Comparison of ENCODE assay signal across 8 cellular contexts in the genomic region with DNA sequence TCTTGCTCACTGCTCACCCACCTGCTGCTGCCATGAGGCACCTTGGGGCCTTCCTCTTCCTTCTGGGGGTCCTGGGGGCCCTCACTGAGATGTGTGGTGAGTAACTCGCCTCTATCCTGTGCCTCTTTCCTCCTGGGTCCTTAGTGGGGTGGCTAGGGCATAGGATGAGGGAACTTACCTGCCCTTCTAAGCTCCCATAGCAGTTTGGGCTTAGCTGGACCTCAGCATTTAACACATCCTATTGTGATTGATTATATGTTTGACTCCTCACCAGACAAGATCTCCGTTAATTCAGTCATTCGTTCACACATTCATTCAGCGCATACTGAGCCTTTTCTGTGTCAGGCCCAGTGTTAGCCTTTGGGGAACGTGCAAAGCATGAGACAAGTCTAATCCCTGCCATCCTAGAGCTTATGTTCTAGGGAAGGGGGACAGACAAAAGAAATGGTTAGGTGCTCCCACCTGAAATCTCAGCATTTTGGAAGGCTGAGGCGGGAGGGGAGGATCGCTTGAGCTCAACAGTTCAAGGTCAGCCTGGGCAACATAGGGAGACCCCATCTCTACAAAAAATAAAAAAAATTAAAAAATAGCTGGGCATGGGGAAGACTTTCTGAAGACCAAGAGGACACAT. TPM values are rescaled to one million over a fixed set of nuclear protein-coding genes. Genes with fewer than 3 reads are reported as not detected.
DNase-seq lines count a peak whose midpoint lies in the region; ATAC-seq and TF ChIP-seq lines count a peak whose summit lies in the region.

No MANE protein-coding gene starts in this region.

- no peaks in the 10 kb centered on the region for H3K36me3 ChIP-seq in CD8-positive, alpha-beta T cell (ENCODE audit: insufficient read depth, low read length)
- no peaks in the 10 kb centered on the region for H3K36me3 ChIP-seq in PC-3 (ENCODE audit: low read depth, low read length)

- H3K27ac ChIP-seq in CD8-positive, alpha-beta T cell (ENCODE audit: low read depth, low read length), result no peak overlapping the region
- H3K27ac ChIP-seq in PC-3 (ENCODE audit: low read length), result no peak overlapping the region

- no peaks in the 10 kb centered on the region for H4K20me1 ChIP-seq in PC-3 (ENCODE audit: low read length)

- no peak overlapping the region for H3K27ac Mint-ChIP-seq in CD8-positive, alpha-beta T cell

- no peak for ATAC-seq in CD8-positive, alpha-beta T cell
- ATAC-seq in PC-3, result no peak
- peak; percentile 1 for ATAC-seq in omental fat pad (ENCODE audit: low FRiP score)
- no peak for ATAC-seq in HG02973 (IDR thresholded peaks at IDR 0.05; ENCODE audit: unreplicated experiment)
- ATAC-seq in HG03457 (IDR thresholded peaks at IDR 0.05; ENCODE audit: unreplicated experiment), result no peak
- ATAC-seq in GM19397 (IDR thresholded peaks at IDR 0.05; ENCODE audit: unreplicated experiment), result no peak

- peak overlapping the region; percentile 78 for H3K4me3 ChIP-seq in CD8-positive, alpha-beta T cell (ENCODE audit: low read depth, low read length)
- peak overlapping the region; percentile 73 for H3K4me3 ChIP-seq in PC-3 (ENCODE audit: low read length)
- H3K4me3 ChIP-seq in epithelial cell of esophagus (ENCODE audit: low read length), result peak overlapping the region; percentile 54

- CTCF ChIA-PET in CD8-positive, alpha-beta T cell (lab: Charles Lee), result interaction anchor here (1.0 to 2.6 kb wide), 2 partner anchors 16 to 27 kb away, joined by 3 to 12 read pairs; a partner anchor contains a TSS
- CTCF ChIA-PET in PC-3 (lab: Charles Lee), result interaction anchor here (0.6 kb wide), 1 partner anchor 686 kb away, joined by 6 read pairs; no protein-coding TSS in a partner anchor

- H3K4me1 Mint-ChIP-seq in CD8-positive, alpha-beta T cell (ENCODE audit: low read depth), result peaks cover 18% of the 10 kb centered on the region

- peak overlapping the region; percentile 90 for H3K4me2 ChIP-seq in PC-3 (ENCODE audit: low read length)

- H2AFZ ChIP-seq in PC-3 (ENCODE audit: low read length), result peak overlapping the region; percentile 99

- no peaks in the 10 kb centered on the region for H3K9me3 Mint-ChIP-seq in CD8-positive, alpha-beta T cell

- H3K36me3 Mint-ChIP-seq in CD8-positive, alpha-beta T cell, result no peaks in the 10 kb centered on the region

- no peak for TF ChIP-seq CTCF in CD8-positive, alpha-beta T cell (IDR thresholded peaks at IDR 0.05)
- TF ChIP-seq CTCF in PC-3 (conservative IDR thresholded peaks at IDR 0.05; ENCODE audit: low read depth, low read length) (no peak), epithelial cell of esophagus (IDR thresholded peaks at IDR 0.05; ENCODE audit: insufficient read depth, low read depth, low read length, missing control alignments) (no peak), omental fat pad (IDR thresholded peaks at IDR 0.05) (no peak)

- H3F3A ChIP-seq in PC-3 (ENCODE audit: low read length, unreplicated experiment), result no peaks in the 10 kb centered on the region

- peak overlapping the region; percentile 85 for H3K4me3 Mint-ChIP-seq in CD8-positive, alpha-beta T cell

- intact Hi-C loops in CD8-positive, alpha-beta T cell (cut with DNase I, micrococcal nuclease), result loop anchor here in 1 of 2 experiments (1.0 to 10.0 kb wide), 2 partner anchors 15 to 503 kb away; no protein-coding TSS in a partner anchor
- intact Hi-C loops in PC-3 (cut with micrococcal nuclease), result loop anchor here (10.0 kb wide), 1 partner anchor 163 kb away; no protein-coding TSS in a partner anchor

- peaks cover under 1% of the 10 kb centered on the region for H3K27me3 Mint-ChIP-seq in CD8-positive, alpha-beta T cell (ENCODE audit: low read depth)

- no peak for DNase-seq in CD8-positive, alpha-beta T cell
- DNase-seq in PC-3, result no peak
- no peak for DNase-seq in epithelial cell of esophagus (ENCODE audit: low read depth)
- no peak for DNase-seq in omental fat pad (ENCODE audit: low spot score)
- no peak for DNase-seq in DMS 273 treated with DMSO at 0.1 percent for 48 hours (lab: John Stamatoyannopoulos, UW)

- H3K27me3 ChIP-seq in CD8-positive, alpha-beta T cell (ENCODE audit: insufficient read depth, low read length), result no peaks in the 10 kb centered on the region
- H3K27me3 ChIP-seq in PC-3 (ENCODE audit: low read length), result no peaks in the 10 kb centered on the region

- POLR2A ChIA-PET in CD8-positive, alpha-beta T cell (lab: Charles Lee), result interaction anchor here (1.1 kb wide), 1 partner anchor 16 kb away, joined by 3 read pairs; a partner anchor contains a TSS
- POLR2A ChIA-PET in PC-3 (lab: Charles Lee; ENCODE audit: unreplicated experiment), result interaction anchor here (0.6 to 0.7 kb wide), 3 partner anchors 18 to 564 kb away, joined by 3 to 18 read pairs (median 10); no protein-coding TSS in a partner anchor

- H3K79me2 ChIP-seq in PC-3 (ENCODE audit: low read length), result no peaks in the 10 kb centered on the region

- H3K9me2 ChIP-seq in PC-3 (replicated peaks; ENCODE audit: low read length), result no peaks in the 10 kb centered on the region

- peaks cover 10% of the 10 kb centered on the region for H3K4me1 ChIP-seq in CD8-positive, alpha-beta T cell (ENCODE audit: insufficient read depth, low read length)
- peaks cover 34% of the 10 kb centered on the region for H3K4me1 ChIP-seq in PC-3 (ENCODE audit: insufficient read depth, low read length)

- H3K9ac ChIP-seq in PC-3 (ENCODE audit: low read length), result peak overlapping the region; percentile 49; the same call in 1 of the 2 replicates

- TSS peak; percentile 37 for BruUV-seq in PC-3 (replicated peaks; lab: Mats Ljungman, UMichigan)

- H3K9me3 ChIP-seq in CD8-positive, alpha-beta T cell (ENCODE audit: low read length), result no peaks in the 10 kb centered on the region
- no peaks in the 10 kb centered on the region for H3K9me3 ChIP-seq in PC-3 (ENCODE audit: low read length)

RNA-seq across cellular contexts. Expression of a gene that starts 0.4 kb away (rescaled TPM):
- under 1 TPM in 1 of 2 experiments, not detected in 1; 0.17 TPM for total RNA-seq in CD8-positive, alpha-beta T cell
- total RNA-seq in PC-3 (2014; rRNA removed), result 1.7 and 4.2 TPM in 2 replicates
- total RNA-seq in omental fat pad, result 100 to 1,000 TPM in 1 of 4 donors, 10 to 100 TPM in 3; 61.3 to 139 (median 73.6) TPM

RNA-seq across cellular contexts. Expression of a gene that starts 15.7 kb away (rescaled TPM):
- 10 to 100 TPM; 39.7 to 47.0 TPM for total RNA-seq in CD8-positive, alpha-beta T cell
- total RNA-seq in PC-3 (2014; rRNA removed) (105 and 154 TPM in 2 replicates), omental fat pad (10 to 100 TPM; 50.9 to 99.2 (median 54.0) TPM)

RNA-seq across cellular contexts. Expression of a gene that starts 28.2 kb away (rescaled TPM):
- total RNA-seq in CD8-positive, alpha-beta T cell, result 1 to 10 TPM; 3.7 to 4.2 TPM
- total RNA-seq in PC-3 (2014; rRNA removed) (16.8 and 18.1 TPM in 2 replicates), omental fat pad (10 to 100 TPM in 1 of 4 donors, 1 to 10 TPM in 3; 4.6 to 14.2 (median 6.2) TPM)

RNA-seq across cellular contexts. Expression of a gene that starts 33.0 kb away (rescaled TPM):
- total RNA-seq in CD8-positive, alpha-beta T cell, result not detected
- total RNA-seq in PC-3 (2014; rRNA removed) (not detected in 2 replicates), omental fat pad (1 to 10 TPM in 3 of 4 donors, not detected in 1; 1.4 to 2.5 (median 1.8) TPM)

Comparison
In these comparisons a context has a peak if more than half of its experiments do, and no peak if none do; other contexts are left out.
1. RNA of a gene that starts 0.4 kb away (total RNA-seq): 61.3 to 139 TPM in omental fat pad; 1.7 to 4.2 TPM in PC-3 and 0.17 TPM in CD8-positive, alpha-beta T cell; every median in the first group is over 10 times any median in the second.
2. Peak in every context shown above with its lines, with median percentiles within 50 percentile points of each other: H3K4me3 ChIP-seq.